19 cellular contexts compared by ENCODE assay signal in the genomic region with DNA sequence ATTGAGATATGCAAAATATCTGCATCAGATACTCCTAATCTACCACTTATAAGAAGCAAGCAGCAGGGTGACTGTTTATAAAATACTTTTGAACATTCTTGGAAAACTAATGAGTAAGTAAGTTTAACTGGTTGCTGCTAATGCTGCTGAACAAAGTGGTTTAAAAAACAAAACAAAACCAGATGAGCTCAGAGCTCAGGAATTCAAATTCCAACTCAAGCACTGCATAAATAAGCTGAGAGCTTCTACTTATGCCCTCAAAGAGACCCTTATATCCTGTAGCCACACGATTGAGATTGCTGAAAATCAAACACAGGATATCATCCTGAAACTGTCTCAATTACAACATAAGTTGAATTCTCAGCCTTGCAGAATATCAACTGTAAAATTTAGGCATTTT.
DNase-seq lines count a peak whose midpoint lies in the region; ATAC-seq, FAIRE-seq and TF ChIP-seq lines count a peak whose summit lies in the region.
"Had no signal": no experiment of that assay in that cellular context is flagged by ENCODE, and none has a peak within 500 bp of the region (broad histone marks: within the 10 kb centered on the region; RNA-seq: fewer than 3 reads in every experiment).

No MANE protein-coding gene starts in this region.

- H3K36me3 Mint-ChIP-seq in MCF 10A (ENCODE audit: insufficient read depth, unreplicated experiment) = no peaks in the 10 kb centered on the region
- H3K36me3 Mint-ChIP-seq: activated CD4-positive, alpha-beta memory T cell treated with anti-CD3 and anti-CD28 coated beads for 36 hours; mesothelial cell of epicardium had no signal

- H3K9me3 ChIP-seq in breast epithelium (no peaks in the 10 kb centered on the region), HAP-1 (no peaks in the 10 kb centered on the region)
- H3K9me3 ChIP-seq: A549, heart left ventricle, thyroid gland had no signal

- H3K4me3 Mint-ChIP-seq in MCF 10A (ENCODE audit: unreplicated experiment) = no peak overlapping the region
- H3K4me3 Mint-ChIP-seq: activated CD4-positive, alpha-beta memory T cell treated with anti-CD3 and anti-CD28 coated beads for 36 hours; dendritic cell treated with granulocyte-macrophage colony-stimulating factor and Interleukin-4, amounts not matched to agents 40 ng/mL and 50 ng/mL, for 4 days; mesothelial cell of epicardium; T-helper 2 cell treated with Interferon-gamma antibody and Interleukin-4, amounts not matched to agents 5 μg/mL and 100 μg/mL, for 36 hours had no signal

- no peak overlapping the region for H3K27ac ChIP-seq in breast epithelium
- H3K27ac ChIP-seq: A549, heart left ventricle had no signal

- in situ Hi-C loops in HAP-1 (cut with MboI; ENCODE audit: low sequenced_read_pairs) = no loop called here

- FAIRE-seq in urothelium cell line (lab: Jason Lieb, UNC) = no peak
- FAIRE-seq: A549 had no signal

- no peaks in the 10 kb centered on the region for H3K4me1 Mint-ChIP-seq in MCF 10A (ENCODE audit: insufficient read depth, unreplicated experiment)

- no peak for ATAC-seq in GM19324 (IDR thresholded peaks at IDR 0.05; ENCODE audit: low FRiP score, unreplicated experiment)
- ATAC-seq: A549, heart left ventricle, sciatic nerve had no signal

- no peak overlapping the region for H3K27ac Mint-ChIP-seq in MCF 10A (ENCODE audit: low read depth, unreplicated experiment)
- H3K27ac Mint-ChIP-seq: activated CD4-positive, alpha-beta memory T cell treated with anti-CD3 and anti-CD28 coated beads for 36 hours; dendritic cell treated with granulocyte-macrophage colony-stimulating factor and Interleukin-4, amounts not matched to agents 40 ng/mL and 50 ng/mL, for 4 days; mesothelial cell of epicardium; T-helper 2 cell treated with Interferon-gamma antibody and Interleukin-4, amounts not matched to agents 5 μg/mL and 100 μg/mL, for 36 hours had no signal

- no peaks in the 10 kb centered on the region for H3K4me1 ChIP-seq in breast epithelium
- no peaks in the 10 kb centered on the region for H3K4me1 ChIP-seq in HAP-1
- H3K4me1 ChIP-seq: A549, heart left ventricle had no signal

- H3K9me3 Mint-ChIP-seq in MCF 10A (ENCODE audit: unreplicated experiment) = no peaks in the 10 kb centered on the region
- H3K9me3 Mint-ChIP-seq: activated CD4-positive, alpha-beta memory T cell treated with anti-CD3 and anti-CD28 coated beads for 36 hours; dendritic cell treated with granulocyte-macrophage colony-stimulating factor and Interleukin-4, amounts not matched to agents 40 ng/mL and 50 ng/mL, for 4 days; T-helper 2 cell treated with Interferon-gamma antibody and Interleukin-4, amounts not matched to agents 5 μg/mL and 100 μg/mL, for 36 hours had no signal

- BruUV-seq in MCF 10A (replicated peaks; lab: Mats Ljungman, UMichigan) = no TSS peak

- DNase-seq in MCF 10A (ENCODE audit: unreplicated experiment) = peak; percentile 17
- no peak for DNase-seq in breast epithelium (ENCODE audit: low spot score in 2 of 2)
- DNase-seq in amniotic stem cell (lab: John Stamatoyannopoulos, UW) = peak; percentile 27
- DNase-seq in iris pigment epithelial cell (ENCODE audit: low read depth) = peak; percentile 93
- DNase-seq in urothelium cell line (ENCODE audit: low spot score) = peak; percentile 24
- no peak for DNase-seq in HAP-1 (ENCODE audit: low spot score in 2 of 2)
- no peak for DNase-seq in DMS 273 (lab: John Stamatoyannopoulos, UW; ENCODE audit: unreplicated experiment)
- DNase-seq: activated CD4-positive, alpha-beta memory T cell treated with anti-CD3 and anti-CD28 coated beads for 36 hours; activated naive CD4-positive, alpha-beta T cell; DND-41; heart left ventricle; NCI-H146; thyroid gland had no signal

- H3K27me3 Mint-ChIP-seq in MCF 10A (ENCODE audit: insufficient read depth, unreplicated experiment) = peaks cover 58% of the 10 kb centered on the region
- H3K27me3 Mint-ChIP-seq: dendritic cell treated with granulocyte-macrophage colony-stimulating factor and Interleukin-4, amounts not matched to agents 40 ng/mL and 50 ng/mL, for 4 days had no signal

- H3K4me3 ChIP-seq in breast epithelium (no peak overlapping the region), HAP-1 (no peak overlapping the region)
- H3K4me3 ChIP-seq: A549, heart left ventricle, thyroid gland had no signal

- intact Hi-C loops in MCF 10A (cut with micrococcal nuclease) = no loop called here
- intact Hi-C loops in breast epithelium (cut with DNase I; ENCODE audit: low total_unique reads) = no loop called here

- TF ChIP-seq POLR2A in breast epithelium (IDR thresholded peaks at IDR 0.05) = no peak

- H3K36me3 ChIP-seq in breast epithelium = no peaks in the 10 kb centered on the region
- no peaks in the 10 kb centered on the region for H3K36me3 ChIP-seq in HAP-1 (replicated peaks)
- H3K36me3 ChIP-seq: heart left ventricle, thyroid gland had no signal

- POLR2A ChIA-PET in MCF 10A (lab: Yijun Ruan, JAX) = no interaction called here

- CTCF ChIA-PET in MCF 10A (lab: Yijun Ruan, JAX) = no interaction called here

- H3K27me3 ChIP-seq in breast epithelium (no peaks in the 10 kb centered on the region), HAP-1 (ENCODE audit: low read depth) (no peaks in the 10 kb centered on the region)
- H3K27me3 ChIP-seq: heart left ventricle, thyroid gland had no signal

- TF ChIP-seq CTCF in MCF 10A (IDR thresholded peaks at IDR 0.05; ENCODE audit: unreplicated experiment) (no peak), breast epithelium (IDR thresholded peaks at IDR 0.05) (no peak)

Comparison
In these comparisons a context has a peak if more than half of its experiments do, and no peak if none do; other contexts are left out.
1. DNase-seq: peak in MCF 10A (single experiment), amniotic stem cell (single experiment), iris pigment epithelial cell (single experiment) and urothelium cell line (single experiment); none in breast epithelium (0 of 2), HAP-1 (0 of 2) and DMS 273 (single experiment).